ENCODE assay signal across 1 cellular context in the genomic region with DNA sequence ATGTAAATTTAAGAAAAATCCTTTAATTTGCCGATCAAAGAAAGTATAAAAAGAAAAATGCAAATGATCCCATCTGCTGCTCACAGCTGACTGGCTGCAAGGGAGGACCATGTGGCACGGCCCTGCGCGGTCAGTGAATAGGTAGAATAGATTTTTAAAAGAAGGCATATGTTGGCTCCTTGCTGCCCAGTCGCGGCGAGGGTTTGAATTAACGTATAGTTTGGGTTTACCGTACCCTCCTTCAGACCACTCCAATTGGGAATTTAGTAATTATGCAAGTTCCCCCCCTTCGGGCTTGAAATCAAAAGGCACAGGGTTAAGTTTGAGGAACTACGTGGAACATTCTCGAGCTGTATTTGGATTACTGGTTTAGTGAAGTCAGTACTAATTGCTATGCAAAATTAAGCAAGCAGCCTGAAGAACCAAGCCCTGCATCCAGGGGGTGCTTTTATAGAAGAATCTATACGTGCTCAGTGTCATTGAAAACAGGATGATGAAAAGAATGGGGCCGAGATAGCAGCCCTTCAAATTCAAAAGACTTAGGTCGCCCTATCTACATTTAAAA.
TF ChIP-seq lines count a peak whose summit lies in the region.

No MANE protein-coding gene starts in this region.

TF ChIP-seq in IMR-90, 13 proteins besides CTCF, POLR2A, EP300 and RAD21 (continued from another document):
- TF ChIP-seq NFE2L2 (IDR thresholded peaks at IDR 0.05; ENCODE audit: low read depth, low read length) = no peak
- no peak for TF ChIP-seq CEBPB (IDR thresholded peaks at IDR 0.05; ENCODE audit: low read depth, low read length)
- TF ChIP-seq SMC3 (IDR thresholded peaks at IDR 0.05; ENCODE audit: low read depth, low read length) = no peak
- TF ChIP-seq, protein P1, sequence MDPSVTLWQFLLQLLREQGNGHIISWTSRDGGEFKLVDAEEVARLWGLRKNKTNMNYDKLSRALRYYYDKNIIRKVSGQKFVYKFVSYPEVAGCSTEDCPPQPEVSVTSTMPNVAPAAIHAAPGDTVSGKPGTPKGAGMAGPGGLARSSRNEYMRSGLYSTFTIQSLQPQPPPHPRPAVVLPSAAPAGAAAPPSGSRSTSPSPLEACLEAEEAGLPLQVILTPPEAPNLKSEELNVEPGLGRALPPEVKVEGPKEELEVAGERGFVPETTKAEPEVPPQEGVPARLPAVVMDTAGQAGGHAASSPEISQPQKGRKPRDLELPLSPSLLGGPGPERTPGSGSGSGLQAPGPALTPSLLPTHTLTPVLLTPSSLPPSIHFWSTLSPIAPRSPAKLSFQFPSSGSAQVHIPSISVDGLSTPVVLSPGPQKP (IDR thresholded peaks at IDR 0.05; ENCODE audit: borderline replicate concordance, low read depth, low read length) = no peak
- TF ChIP-seq RCOR1 (IDR thresholded peaks at IDR 0.05; ENCODE audit: insufficient replicate concordance, low read length) = no peak
- TF ChIP-seq MAZ (IDR thresholded peaks at IDR 0.05; ENCODE audit: borderline replicate concordance, low read depth, low read length) = no peak
- TF ChIP-seq BHLHE40 (IDR thresholded peaks at IDR 0.05; ENCODE audit: low read depth, low read length) = no peak
- TF ChIP-seq, protein P2, sequence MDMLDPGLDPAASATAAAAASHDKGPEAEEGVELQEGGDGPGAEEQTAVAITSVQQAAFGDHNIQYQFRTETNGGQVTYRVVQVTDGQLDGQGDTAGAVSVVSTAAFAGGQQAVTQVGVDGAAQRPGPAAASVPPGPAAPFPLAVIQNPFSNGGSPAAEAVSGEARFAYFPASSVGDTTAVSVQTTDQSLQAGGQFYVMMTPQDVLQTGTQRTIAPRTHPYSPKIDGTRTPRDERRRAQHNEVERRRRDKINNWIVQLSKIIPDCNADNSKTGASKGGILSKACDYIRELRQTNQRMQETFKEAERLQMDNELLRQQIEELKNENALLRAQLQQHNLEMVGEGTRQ (IDR thresholded peaks at IDR 0.05; ENCODE audit: low read depth, low read length) = no peak
- no peak for TF ChIP-seq CHD1 (IDR thresholded peaks at IDR 0.05; ENCODE audit: low read depth, low read length)
- no peak for TF ChIP-seq RFX5 (IDR thresholded peaks at IDR 0.05; ENCODE audit: low read depth, low read length)
- TF ChIP-seq FOS (IDR thresholded peaks at IDR 0.05; ENCODE audit: low read depth, low read length) = no peak
- no peak for TF ChIP-seq MXI1 (IDR thresholded peaks at IDR 0.05; ENCODE audit: borderline replicate concordance, low read depth, low read length)
